Comparison of ENCODE assay signal across 7 cellular contexts in genomic region chr17:8153550-8153956, GRCh38. TPM values are rescaled to one million over a fixed set of nuclear protein-coding genes. Genes with fewer than 3 reads are reported as not detected.
DNase-seq lines count a peak whose midpoint lies in the region; ATAC-seq, FAIRE-seq and TF ChIP-seq lines count a peak whose summit lies in the region.

No MANE protein-coding gene starts in this region.

- DNase-seq in H54 (ENCODE audit: insufficient read length, low spot score) (peak; percentile 66), RCC 7860 (ENCODE audit: low spot score) (peak; percentile 99), breast epithelium (ENCODE audit: low spot score in 2 of 2) (peak in 1 of 2 donors; percentile 79), inferior parietal cortex (ENCODE audit: extremely low spot score) (peak; percentile 81), skeletal muscle cell (ENCODE audit: low read depth) (peak; percentile 96)

- TF ChIP-seq POLR2A in H54 (IDR thresholded peaks at IDR 0.05; ENCODE audit: low read depth, low read length): no peak
- TF ChIP-seq POLR2A in breast epithelium (IDR thresholded peaks at IDR 0.05): no peak

- no peaks in the 10 kb centered on the region for H3K9me3 ChIP-seq in breast epithelium

- intact Hi-C loops in breast epithelium (cut with DNase I; ENCODE audit: low total_unique reads): no loop called here

- no peak for ATAC-seq in HG03565 (IDR thresholded peaks at IDR 0.05; ENCODE audit: unreplicated experiment)
- no peak for ATAC-seq in HG03025 (IDR thresholded peaks at IDR 0.05; ENCODE audit: low FRiP score, unreplicated experiment)

- H3K4me1 ChIP-seq in breast epithelium: peaks cover 10 to 13% of the 10 kb centered on the region in 2 donors

- H3K4me3 ChIP-seq in breast epithelium (peak overlapping the region; percentile 86 to 99 (median 90)), skeletal muscle cell (ENCODE audit: low read depth, low read length) (peak overlapping the region; percentile 48)

- peaks cover 6% of the 10 kb centered on the region for H3K36me3 ChIP-seq in breast epithelium

- no peaks in the 10 kb centered on the region for H3K27me3 ChIP-seq in breast epithelium

- peak overlapping the region; percentile 99 to 100 for H3K27ac ChIP-seq in breast epithelium

- no peak for TF ChIP-seq CTCF in breast epithelium (IDR thresholded peaks at IDR 0.05)

- FAIRE-seq in H54 (lab: Jason Lieb, UNC): peak; percentile 33
- FAIRE-seq in RCC 7860 (lab: Jason Lieb, UNC): peak; percentile 95

RNA-seq across cellular contexts. Expression of gene PER1, which starts 1.3 kb away (rescaled TPM):
- total RNA-seq in breast epithelium: 100 to 1,000 TPM in 2 of 3 donors, 10 to 100 TPM in 1; 97.3 to 167 (median 115) TPM

RNA-seq across cellular contexts. Expression of gene VAMP2, which starts 9.2 kb away (rescaled TPM):
- 10 to 100 TPM; 21.8 to 30.2 (median 28.1) TPM for total RNA-seq in breast epithelium

RNA-seq across cellular contexts. Expression of gene TMEM107, which starts 22.6 kb away (rescaled TPM):
- total RNA-seq in breast epithelium: 10 to 100 TPM; 15.7 to 83.1 (median 41.0) TPM

RNA-seq across cellular contexts. Expression of gene HES7, which starts 29.6 kb away (rescaled TPM):
- not detected for total RNA-seq in breast epithelium

RNA-seq across cellular contexts. Expression of gene ALOXE3, which starts 35.2 kb away (rescaled TPM):
- total RNA-seq in breast epithelium: under 1 TPM in 1 of 3 donors, not detected in 2; 0.73 TPM
